ENCODE assay signal across 1 cellular context in the genomic region with DNA sequence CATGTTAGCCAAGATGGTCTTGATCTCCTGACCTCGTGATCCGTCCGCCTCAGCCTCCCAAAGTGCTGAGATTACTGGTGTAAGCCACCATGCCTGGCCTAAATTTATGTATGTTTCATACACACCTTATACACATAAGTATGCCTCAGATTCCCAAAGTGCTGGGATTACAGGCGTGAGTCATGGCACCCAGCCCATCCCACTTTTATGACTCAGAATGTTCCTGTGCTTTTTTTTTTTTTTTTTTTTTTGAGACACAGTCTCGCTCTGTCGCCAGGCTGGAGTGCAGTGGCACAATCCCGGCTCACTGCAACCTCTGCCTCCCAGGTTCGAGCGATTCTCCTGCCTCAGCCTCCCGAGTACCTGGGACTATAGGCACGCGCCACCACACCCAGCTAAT.
TF ChIP-seq lines count a peak whose summit lies in the region.

No MANE protein-coding gene starts in this region.

TF ChIP-seq in HEK293, 187 proteins besides CTCF, POLR2A, EP300 and RAD21 (continued from another document):
- TF ChIP-seq KLF16 (tag by site-specific recombination; IDR thresholded peaks at IDR 0.05) (0 out of 2 replicates have a peak, but pooled peaks have one; percentile 25), SP7 (tag by site-specific recombination; IDR thresholded peaks at IDR 0.05) (peak; percentile 84), KLF9 (tag by site-specific recombination; IDR thresholded peaks at IDR 0.05; ENCODE audit: low read depth) (peak; percentile 49; the same call in 1 of the 2 replicates), PRDM10 (tag by site-specific recombination; IDR thresholded peaks at IDR 0.05) (0 out of 2 replicates have a peak, but pooled peaks have one; percentile 33), SP3 (tag by site-specific recombination; IDR thresholded peaks at IDR 0.05) (peak; percentile 38; the same call in 1 of the 2 replicates), ZBTB7A (tag by site-specific recombination; IDR thresholded peaks at IDR 0.05; ENCODE audit: low read depth) (0 out of 2 replicates have a peak, but pooled peaks have one; percentile 16)
TF ChIP-seq in HEK293: peak in this region for 13; not testable (repeated sequence) for 174.
